In the genomic region with DNA sequence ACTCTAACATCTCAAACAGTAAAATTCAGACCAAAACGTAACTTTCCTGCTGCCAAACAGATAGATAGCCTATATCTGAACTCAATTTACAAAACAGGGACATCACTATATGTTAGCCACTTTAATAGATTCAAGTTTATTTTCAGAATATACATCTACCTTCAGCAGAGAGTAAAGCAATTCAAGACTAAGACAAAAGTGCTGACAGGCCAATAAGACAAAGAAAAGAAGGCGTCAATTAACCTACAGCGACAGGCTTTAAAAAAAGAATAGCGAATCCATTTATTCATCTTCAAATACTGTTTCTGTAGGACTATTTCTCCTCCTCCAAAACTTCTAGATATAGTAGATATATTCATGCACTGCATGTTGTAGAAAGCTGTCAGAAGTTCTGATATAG, we compare ENCODE assay signal across 7 cellular contexts.
"Had no signal": no experiment of that assay in that cellular context is flagged by ENCODE, and none has a peak within 500 bp of the region (broad histone marks: within the 10 kb centered on the region; RNA-seq: fewer than 3 reads in every experiment).

No MANE protein-coding gene starts in this region.

- H2AFZ ChIP-seq: GM23338 had no signal

- FAIRE-seq: H1, HTR-8/SVneo had no signal

- DNase-seq: H9, HCEC 1CT, KG1 had no signal

- ATAC-seq: GM23338, K562 had no signal

- H3K4me3 ChIP-seq: GM23338, K562 had no signal

- H3K4me2 ChIP-seq: GM23338 had no signal
